1 cellular context compared by ENCODE assay signal in genomic region chr13:106343831-106344230, GRCh38.
TF ChIP-seq lines count a peak whose summit lies in the region.

No MANE protein-coding gene starts in this region.

TF ChIP-seq in H1, 55 proteins besides CTCF, POLR2A, EP300 and RAD21 (continued from another document):
- TF ChIP-seq CHD7 (IDR thresholded peaks at IDR 0.05; ENCODE audit: insufficient replicate concordance, low read length) (no peak), TEAD4 (IDR thresholded peaks at IDR 0.05; ENCODE audit: low read depth, low read length) (no peak)
